In genomic region chr9:126658964-126659555, GRCh38 we compare ENCODE assay signal across 2 cellular contexts.
TF ChIP-seq lines count a peak whose summit lies in the region.

No MANE protein-coding gene starts in this region.

TF ChIP-seq in HEK293, 187 proteins besides CTCF, POLR2A, EP300 and RAD21:
- TF ChIP-seq FEZF1 (tag by site-specific recombination; IDR thresholded peaks at IDR 0.05) (no peak), ZIC2 (tag by site-specific recombination; IDR thresholded peaks at IDR 0.05) (peak; percentile 78)
TF ChIP-seq in HEK293: peak in this region for 1.

TF ChIP-seq in H1, 55 proteins besides CTCF, POLR2A, EP300 and RAD21 (continued from another document):
- TF ChIP-seq SAP30 (IDR thresholded peaks at IDR 0.05; ENCODE audit: insufficient read depth, insufficient replicate concordance, low read length) (no peak), KDM5A (IDR thresholded peaks at IDR 0.05; ENCODE audit: low read length) (no peak), PHF8 (conservative IDR thresholded peaks at IDR 0.05; ENCODE audit: low read depth, low read length) (no peak), SIX5 (IDR thresholded peaks at IDR 0.05; ENCODE audit: low read depth, low read length) (no peak), GABPA (IDR thresholded peaks at IDR 0.05; ENCODE audit: borderline replicate concordance, insufficient read depth, low read length) (no peak), SP1 (IDR thresholded peaks at IDR 0.05; ENCODE audit: low read depth, low read length) (no peak), RFX5 (IDR thresholded peaks at IDR 0.05; ENCODE audit: borderline replicate concordance, low read depth, low read length) (no peak), JUND (IDR thresholded peaks at IDR 0.05; ENCODE audit: low read length) (no peak), FOSL1 (IDR thresholded peaks at IDR 0.05; ENCODE audit: insufficient read depth, low read depth, low read length) (no peak), ATF3 (IDR thresholded peaks at IDR 0.05; ENCODE audit: insufficient read depth, low read depth, low read length) (no peak)
